In the genomic region with DNA sequence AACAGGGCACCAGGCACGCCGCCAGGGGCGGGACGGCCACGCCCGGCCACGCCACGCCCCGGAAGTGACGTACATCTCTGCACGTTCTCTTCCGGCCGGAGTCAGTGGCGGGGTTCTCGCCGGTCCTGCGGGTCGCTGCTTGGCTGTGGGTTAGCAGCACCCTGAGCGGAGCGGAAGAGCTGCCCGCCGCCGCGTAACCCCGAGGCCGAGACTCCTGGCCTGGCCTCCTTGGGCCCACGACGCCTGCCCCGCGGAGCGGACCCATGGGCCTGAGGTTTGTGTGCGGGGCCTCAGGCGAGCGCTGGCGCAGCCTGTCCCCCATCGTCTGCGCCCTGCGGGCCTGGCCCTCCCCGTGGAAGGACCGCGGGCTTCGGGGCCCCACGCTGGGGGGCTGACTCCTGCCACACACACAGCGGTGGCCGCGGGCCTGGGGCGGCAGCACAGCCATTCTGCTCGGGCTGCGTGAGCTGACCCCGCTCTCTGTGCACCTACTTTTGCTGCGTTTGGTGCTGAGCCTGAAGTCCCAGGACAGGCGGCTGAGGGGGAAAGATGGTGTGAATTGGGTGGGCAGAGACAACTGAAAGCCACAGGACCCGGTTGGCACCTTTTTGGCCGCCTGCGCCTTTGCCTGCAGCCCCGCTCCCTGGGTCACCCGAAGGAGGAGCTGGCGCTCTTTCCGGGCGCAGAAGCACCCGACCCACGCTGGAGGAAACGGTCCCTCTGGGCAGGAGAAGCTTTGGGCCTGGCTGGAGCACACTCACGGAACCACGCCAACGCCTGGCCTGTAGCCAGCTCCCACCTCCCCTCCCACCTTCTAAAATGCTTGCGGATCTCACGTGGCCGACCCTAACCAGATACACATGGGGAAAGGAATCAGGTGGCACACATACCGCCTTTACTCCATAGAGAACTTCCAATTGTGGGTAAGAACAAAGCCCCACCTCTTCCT, we compare ENCODE assay signal across 2 cellular contexts.
TF ChIP-seq lines count a peak whose summit lies in the region.

No MANE protein-coding gene starts in this region.

TF ChIP-seq in HEK293, 187 proteins besides CTCF, POLR2A, EP300 and RAD21 (continued from another document and continues in another):
- TF ChIP-seq PRDM2 (tag by site-specific recombination; IDR thresholded peaks at IDR 0.05; ENCODE audit: borderline replicate concordance) (no peak), ZBTB48 (tag by site-specific recombination; IDR thresholded peaks at IDR 0.05) (no peak), KLF1 (tag by site-specific recombination; IDR thresholded peaks at IDR 0.05) (peak; percentile 91), ZIC2 (tag by site-specific recombination; IDR thresholded peaks at IDR 0.05) (peak; percentile 80), ZNF701 (tag by site-specific recombination; IDR thresholded peaks at IDR 0.05) (no peak), SP7 (tag by site-specific recombination; IDR thresholded peaks at IDR 0.05) (peak; percentile 59), BCL11A (tag by site-specific recombination; IDR thresholded peaks at IDR 0.05; ENCODE audit: low read depth) (peak; percentile 9; the same call in 1 of the 2 replicates), ZBTB8A (tag by site-specific recombination; IDR thresholded peaks at IDR 0.05) (peak; percentile 55; the same call in 1 of the 2 replicates), GLIS1 (tag by site-specific recombination; IDR thresholded peaks at IDR 0.05) (peak; percentile 70), KLF8 (tag by site-specific recombination; IDR thresholded peaks at IDR 0.05) (peak; percentile 81), GLIS2 (tag by site-specific recombination; IDR thresholded peaks at IDR 0.05) (peak; percentile 97)
- TF ChIP-seq, protein P1, sequence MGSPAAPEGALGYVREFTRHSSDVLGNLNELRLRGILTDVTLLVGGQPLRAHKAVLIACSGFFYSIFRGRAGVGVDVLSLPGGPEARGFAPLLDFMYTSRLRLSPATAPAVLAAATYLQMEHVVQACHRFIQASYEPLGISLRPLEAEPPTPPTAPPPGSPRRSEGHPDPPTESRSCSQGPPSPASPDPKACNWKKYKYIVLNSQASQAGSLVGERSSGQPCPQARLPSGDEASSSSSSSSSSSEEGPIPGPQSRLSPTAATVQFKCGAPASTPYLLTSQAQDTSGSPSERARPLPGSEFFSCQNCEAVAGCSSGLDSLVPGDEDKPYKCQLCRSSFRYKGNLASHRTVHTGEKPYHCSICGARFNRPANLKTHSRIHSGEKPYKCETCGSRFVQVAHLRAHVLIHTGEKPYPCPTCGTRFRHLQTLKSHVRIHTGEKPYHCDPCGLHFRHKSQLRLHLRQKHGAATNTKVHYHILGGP (tag by site-specific recombination; IDR thresholded peaks at IDR 0.05) = no peak
- TF ChIP-seq, protein P2, sequence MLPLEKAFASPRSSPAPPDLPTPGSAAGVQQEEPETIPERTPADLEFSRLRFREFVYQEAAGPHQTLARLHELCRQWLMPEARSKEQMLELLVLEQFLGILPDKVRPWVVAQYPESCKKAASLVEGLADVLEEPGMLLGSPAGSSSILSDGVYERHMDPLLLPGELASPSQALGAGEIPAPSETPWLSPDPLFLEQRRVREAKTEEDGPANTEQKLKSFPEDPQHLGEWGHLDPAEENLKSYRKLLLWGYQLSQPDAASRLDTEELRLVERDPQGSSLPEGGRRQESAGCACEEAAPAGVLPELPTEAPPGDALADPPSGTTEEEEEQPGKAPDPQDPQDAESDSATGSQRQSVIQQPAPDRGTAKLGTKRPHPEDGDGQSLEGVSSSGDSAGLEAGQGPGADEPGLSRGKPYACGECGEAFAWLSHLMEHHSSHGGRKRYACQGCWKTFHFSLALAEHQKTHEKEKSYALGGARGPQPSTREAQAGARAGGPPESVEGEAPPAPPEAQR (tag by site-specific recombination; IDR thresholded peaks at IDR 0.05) = no peak

TF ChIP-seq in SK-N-SH, 30 proteins besides CTCF, POLR2A, EP300 and RAD21 (continued from another document):
- TF ChIP-seq REST (IDR thresholded peaks at IDR 0.05; ENCODE audit: low read depth, low read length) = no peak
- TF ChIP-seq NFIC (IDR thresholded peaks at IDR 0.05; ENCODE audit: borderline replicate concordance) = peak; percentile 34
- peak; percentile 83 for TF ChIP-seq GABPA (IDR thresholded peaks at IDR 0.05; ENCODE audit: low read depth)
- peak; percentile 38 for TF ChIP-seq CHD2 (IDR thresholded peaks at IDR 0.05; ENCODE audit: low read length, partially characterized antibody)
- TF ChIP-seq, protein P3, sequence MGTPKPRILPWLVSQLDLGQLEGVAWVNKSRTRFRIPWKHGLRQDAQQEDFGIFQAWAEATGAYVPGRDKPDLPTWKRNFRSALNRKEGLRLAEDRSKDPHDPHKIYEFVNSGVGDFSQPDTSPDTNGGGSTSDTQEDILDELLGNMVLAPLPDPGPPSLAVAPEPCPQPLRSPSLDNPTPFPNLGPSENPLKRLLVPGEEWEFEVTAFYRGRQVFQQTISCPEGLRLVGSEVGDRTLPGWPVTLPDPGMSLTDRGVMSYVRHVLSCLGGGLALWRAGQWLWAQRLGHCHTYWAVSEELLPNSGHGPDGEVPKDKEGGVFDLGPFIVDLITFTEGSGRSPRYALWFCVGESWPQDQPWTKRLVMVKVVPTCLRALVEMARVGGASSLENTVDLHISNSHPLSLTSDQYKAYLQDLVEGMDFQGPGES (IDR thresholded peaks at IDR 0.05; ENCODE audit: low read depth, low read length) = no peak
- peak; percentile 69 for TF ChIP-seq ELF1 (IDR thresholded peaks at IDR 0.05)
- TF ChIP-seq, protein P4, sequence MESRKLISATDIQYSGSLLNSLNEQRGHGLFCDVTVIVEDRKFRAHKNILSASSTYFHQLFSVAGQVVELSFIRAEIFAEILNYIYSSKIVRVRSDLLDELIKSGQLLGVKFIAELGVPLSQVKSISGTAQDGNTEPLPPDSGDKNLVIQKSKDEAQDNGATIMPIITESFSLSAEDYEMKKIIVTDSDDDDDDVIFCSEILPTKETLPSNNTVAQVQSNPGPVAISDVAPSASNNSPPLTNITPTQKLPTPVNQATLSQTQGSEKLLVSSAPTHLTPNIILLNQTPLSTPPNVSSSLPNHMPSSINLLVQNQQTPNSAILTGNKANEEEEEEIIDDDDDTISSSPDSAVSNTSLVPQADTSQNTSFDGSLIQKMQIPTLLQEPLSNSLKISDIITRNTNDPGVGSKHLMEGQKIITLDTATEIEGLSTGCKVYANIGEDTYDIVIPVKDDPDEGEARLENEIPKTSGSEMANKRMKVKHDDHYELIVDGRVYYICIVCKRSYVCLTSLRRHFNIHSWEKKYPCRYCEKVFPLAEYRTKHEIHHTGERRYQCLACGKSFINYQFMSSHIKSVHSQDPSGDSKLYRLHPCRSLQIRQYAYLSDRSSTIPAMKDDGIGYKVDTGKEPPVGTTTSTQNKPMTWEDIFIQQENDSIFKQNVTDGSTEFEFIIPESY (IDR thresholded peaks at IDR 0.05; ENCODE audit: borderline replicate concordance, low read depth) = no peak
- TF ChIP-seq PBX3 (IDR thresholded peaks at IDR 0.05) = no peak
- peak; percentile 87 for TF ChIP-seq MXI1 (IDR thresholded peaks at IDR 0.05; ENCODE audit: low read depth, low read length)
- TF ChIP-seq, protein P5, sequence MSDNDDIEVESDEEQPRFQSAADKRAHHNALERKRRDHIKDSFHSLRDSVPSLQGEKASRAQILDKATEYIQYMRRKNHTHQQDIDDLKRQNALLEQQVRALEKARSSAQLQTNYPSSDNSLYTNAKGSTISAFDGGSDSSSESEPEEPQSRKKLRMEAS (IDR thresholded peaks at IDR 0.05; ENCODE audit: low read depth) = peak; percentile 50
- TF ChIP-seq POLR2AphosphoS5 (IDR thresholded peaks at IDR 0.05; ENCODE audit: low read depth, low read length) = peak; percentile 88
